19 cellular contexts compared by ENCODE assay signal in the genomic region with DNA sequence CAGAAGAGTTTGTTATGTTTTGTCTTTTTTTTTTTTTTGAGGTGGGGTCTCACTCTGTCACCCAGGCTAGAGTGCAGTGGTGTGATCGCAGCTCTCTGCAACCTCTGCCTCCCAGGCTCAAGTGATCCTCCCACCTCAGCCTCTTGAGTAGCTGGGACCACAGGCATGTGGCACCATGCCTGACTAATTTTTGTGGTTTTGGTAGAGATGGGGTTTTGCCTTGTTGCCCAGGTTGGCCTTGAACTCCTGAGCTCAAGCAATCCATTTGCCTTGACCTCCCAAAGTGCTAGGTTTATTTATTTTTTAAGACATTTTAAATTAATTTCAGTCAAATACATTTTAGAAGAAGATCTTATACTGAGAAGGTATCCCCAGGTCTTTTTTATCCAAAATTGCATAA.
"Had no signal": no experiment of that assay in that cellular context is flagged by ENCODE, and none has a peak within 500 bp of the region (broad histone marks: within the 10 kb centered on the region; RNA-seq: fewer than 3 reads in every experiment).

No MANE protein-coding gene starts in this region.

- DNase-seq: activated CD4-positive, alpha-beta memory T cell treated with anti-CD3 and anti-CD28 coated beads for 36 hours; activated CD4-positive, alpha-beta T cell treated with anti-CD3 and anti-CD28 coated beads for 1 hour; activated effector memory CD4-positive, alpha-beta T cell treated with anti-CD3 and anti-CD28 coated beads, Interleukin-2, amount 50 U/mL, for 16 hours; activated T-cell treated with anti-CD3 and anti-CD28 coated beads, Interleukin-2, amount 50 U/mL, for 4 hours; anterior cingulate cortex; effector memory CD8-positive, alpha-beta T cell; hippocampal formation; lower lobe of right lung; naive thymus-derived CD4-positive, alpha-beta T cell; stimulated activated CD4-positive, alpha-beta T cell treated with anti-CD3 and anti-CD28 coated beads, Interleukin-4, amount 100 ng/mL, for 4 hours; stomach; T-helper 9 cell had no signal

- ATAC-seq: activated T-cell treated with anti-CD3 and anti-CD28 coated beads, Interleukin-2, amount 50 U/mL, for 4 hours; effector memory CD8-positive, alpha-beta T cell; lower lobe of right lung; naive thymus-derived CD4-positive, alpha-beta T cell had no signal

- H3K36me3 ChIP-seq: lower lobe of right lung, stomach, vagina had no signal

- H3K4me1 ChIP-seq: lower lobe of right lung, parathyroid adenoma, stomach, vagina had no signal

- H3K4me3 ChIP-seq: lower lobe of right lung, skin epidermis, stomach, vagina had no signal

- H3K9me3 Mint-ChIP-seq: activated CD4-positive, alpha-beta memory T cell treated with anti-CD3 and anti-CD28 coated beads for 36 hours; activated T-cell treated with anti-CD3 and anti-CD28 coated beads, Interleukin-2, amount 50 U/mL, for 4 hours had no signal

- H3K27me3 ChIP-seq: stomach, vagina had no signal

- H3K27ac Mint-ChIP-seq: activated CD4-positive, alpha-beta memory T cell treated with anti-CD3 and anti-CD28 coated beads for 36 hours; activated naive CD8-positive, alpha-beta T cell; dendritic cell treated with granulocyte-macrophage colony-stimulating factor and Interleukin-4, amounts not matched to agents 40 ng/mL and 50 ng/mL, for 4 days; effector memory CD8-positive, alpha-beta T cell; naive thymus-derived CD4-positive, alpha-beta T cell had no signal

- H3K9me3 ChIP-seq: lower lobe of right lung, stomach, vagina had no signal

- H3K27ac ChIP-seq: epithelial cell of prostate, lower lobe of right lung, parathyroid adenoma, skin epidermis, stomach, vagina had no signal

- H3K27me3 Mint-ChIP-seq: activated CD4-positive, alpha-beta memory T cell treated with anti-CD3 and anti-CD28 coated beads for 36 hours; activated naive CD8-positive, alpha-beta T cell; central memory CD8-positive, alpha-beta T cell; effector memory CD8-positive, alpha-beta T cell; naive thymus-derived CD4-positive, alpha-beta T cell had no signal

- H3K4me3 Mint-ChIP-seq: activated CD4-positive, alpha-beta memory T cell treated with anti-CD3 and anti-CD28 coated beads for 36 hours; activated naive CD8-positive, alpha-beta T cell; activated T-cell treated with anti-CD3 and anti-CD28 coated beads, Interleukin-2, amount 50 U/mL, for 4 hours; central memory CD8-positive, alpha-beta T cell; dendritic cell treated with granulocyte-macrophage colony-stimulating factor and Interleukin-4, amounts not matched to agents 40 ng/mL and 50 ng/mL, for 4 days; effector memory CD8-positive, alpha-beta T cell; naive thymus-derived CD4-positive, alpha-beta T cell had no signal

- H3K4me1 Mint-ChIP-seq: central memory CD8-positive, alpha-beta T cell; naive thymus-derived CD4-positive, alpha-beta T cell had no signal

- H3K36me3 Mint-ChIP-seq: activated CD4-positive, alpha-beta memory T cell treated with anti-CD3 and anti-CD28 coated beads for 36 hours; activated naive CD8-positive, alpha-beta T cell; naive thymus-derived CD4-positive, alpha-beta T cell had no signal
